Comparison of ENCODE assay signal across 22 cellular contexts in genomic region chr4:57491388-57491787, GRCh38.
DNase-seq lines count a peak whose midpoint lies in the region; ATAC-seq, FAIRE-seq and TF ChIP-seq lines count a peak whose summit lies in the region.
"Had no signal": no experiment of that assay in that cellular context is flagged by ENCODE, and none has a peak within 500 bp of the region (broad histone marks: within the 10 kb centered on the region; RNA-seq: fewer than 3 reads in every experiment).

No MANE protein-coding gene starts in this region.

- no peaks in the 10 kb centered on the region for H3K9me3 ChIP-seq in esophagus muscularis mucosa
- H3K9me3 ChIP-seq: Caco-2 had no signal

- no peaks in the 10 kb centered on the region for H3K27me3 ChIP-seq in esophagus muscularis mucosa
- H3K27me3 ChIP-seq: BLaER1 had no signal

- no peak for TF ChIP-seq EP300 in esophagus muscularis mucosa (IDR thresholded peaks at IDR 0.05)

- peak; percentile 66 for FAIRE-seq in urothelium cell line (lab: Jason Lieb, UNC)
- FAIRE-seq: GM12878, GM18507 had no signal

- WGBS in esophagus muscularis mucosa: 92% methylated on average over 3 of the region's 3 CpGs

- H3K27ac ChIP-seq in esophagus muscularis mucosa (replicated peaks in 1 of 4): peak overlapping the region; percentile 52 to 69 (median 60)
- H3K27ac ChIP-seq: BLaER1, C4-2B had no signal

- ATAC-seq in Right ventricle myocardium superior (ENCODE audit: poor library complexity) (peak; percentile 42), left ventricle myocardium superior (peak; percentile 59), left cardiac atrium (no peak)
- ATAC-seq: CD8-positive, alpha-beta T cell; GM12878; GM23338; HCT116 had no signal

- TF ChIP-seq POLR2A in esophagus muscularis mucosa (IDR thresholded peaks at IDR 0.05; ENCODE audit: low read depth): no peak

- H3K36me3 ChIP-seq in esophagus muscularis mucosa: no peaks in the 10 kb centered on the region
- H3K36me3 ChIP-seq: BLaER1 had no signal

- no peak for DNase-seq in Right ventricle myocardium superior
- DNase-seq in cardiac septum (ENCODE audit: low spot score): no peak
- no peak for DNase-seq in left ventricle myocardium superior
- no peak for DNase-seq in left cardiac atrium
- DNase-seq in esophagus muscularis mucosa (ENCODE audit: extremely low spot score): no peak
- no peak for DNase-seq in urothelium cell line (ENCODE audit: low spot score)
- DNase-seq in T-helper 9 cell: no peak
- DNase-seq in DMS53 treated with DMSO at 0.1 percent for 48 hours (lab: John Stamatoyannopoulos, UW; ENCODE audit: unreplicated experiment): no peak
- DNase-seq: Caco-2; CD4-positive, CD25-positive, alpha-beta regulatory T cell; CD8-positive, alpha-beta T cell; DMS153; DMS79; EL; GDM1; H9 had no signal

- peaks cover under 1 to 61% (median 19%) of the 10 kb centered on the region in 4 donors for H3K4me1 ChIP-seq in esophagus muscularis mucosa
- H3K4me1 ChIP-seq: Caco-2 had no signal

- intact Hi-C loops in Right ventricle myocardium superior (cut with DNase I): no loop called here
- intact Hi-C loops in cardiac septum (cut with DNase I): no loop called here
- intact Hi-C loops in left ventricle myocardium superior (cut with micrococcal nuclease): no loop called here
- intact Hi-C loops in left cardiac atrium (cut with DNase I): no loop called here
- intact Hi-C loops in esophagus muscularis mucosa (cut with DNase I): no loop called here

- H3K4me3 ChIP-seq in esophagus muscularis mucosa: no peak overlapping the region
- H3K4me3 ChIP-seq: BLaER1, GM12878, GM23338 had no signal

- TF ChIP-seq CTCF in esophagus muscularis mucosa (IDR thresholded peaks at IDR 0.05): no peak

Comparison
In these comparisons a context has a peak if more than half of its experiments do, and no peak if none do; other contexts are left out.
1. ATAC-seq: peak in Right ventricle myocardium superior (single experiment) and left ventricle myocardium superior (single experiment); none in left cardiac atrium (0 of 2).